ENCODE assay signal across 1 cellular context in the genomic region with DNA sequence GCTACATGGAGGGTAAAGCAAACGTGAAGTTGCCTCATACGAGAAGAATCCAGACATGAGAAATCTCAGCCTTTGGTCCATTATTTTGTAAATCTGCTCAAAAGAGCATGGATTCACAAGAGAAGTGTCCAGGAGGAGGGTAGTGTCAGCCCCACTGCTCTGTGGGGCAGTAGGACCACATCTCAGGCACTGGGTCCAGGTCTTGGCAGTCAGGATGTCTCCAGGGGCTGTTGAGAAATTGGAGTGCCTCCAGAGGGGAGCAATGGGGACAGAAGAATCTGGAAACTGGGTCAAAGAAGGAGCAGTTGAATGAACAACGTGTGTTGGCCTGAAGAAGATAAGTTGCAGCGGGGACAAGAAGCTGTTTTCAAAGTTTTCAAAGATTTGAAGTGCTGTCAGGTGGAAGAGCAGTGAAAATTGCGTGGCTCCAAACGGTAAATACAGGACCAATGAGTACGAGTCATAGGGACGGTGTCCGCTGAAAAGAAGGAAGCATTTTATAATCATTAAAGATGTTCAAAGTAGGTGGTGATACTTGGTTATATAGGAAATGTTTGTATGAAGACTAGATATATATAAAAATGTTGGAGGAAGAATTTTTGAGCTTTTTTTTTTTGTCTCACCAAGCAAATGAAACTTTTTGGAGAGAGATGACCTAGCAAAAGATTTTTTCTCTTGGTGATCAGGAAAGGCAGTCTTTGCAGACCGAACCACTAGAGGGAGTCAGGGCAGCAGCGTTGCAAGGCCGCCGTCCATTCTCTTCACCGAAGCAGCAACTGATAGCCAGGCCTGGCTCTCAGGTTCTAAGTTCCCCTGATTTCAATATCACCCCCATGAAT.
TF ChIP-seq lines count a peak whose summit lies in the region.

No MANE protein-coding gene starts in this region.

TF ChIP-seq in HEK293, 187 proteins besides CTCF, POLR2A, EP300 and RAD21 (continued from another document):
- TF ChIP-seq ZSCAN30 (tag by site-specific recombination; IDR thresholded peaks at IDR 0.05) (peak; percentile 53; the same call in 1 of the 2 replicates), SP3 (tag by site-specific recombination; IDR thresholded peaks at IDR 0.05) (no peak), ZNF654 (tag by site-specific recombination; IDR thresholded peaks at IDR 0.05; ENCODE audit: low read depth) (peak; percentile 77), ZNF184 (tag by site-specific recombination; IDR thresholded peaks at IDR 0.05) (no peak), ZNF626 (tag by site-specific recombination; IDR thresholded peaks at IDR 0.05) (no peak), ZNF629 (tag by site-specific recombination; IDR thresholded peaks at IDR 0.05) (no peak), RBAK (tag by site-specific recombination; IDR thresholded peaks at IDR 0.05) (no peak), ZNF660 (tag by site-specific recombination; IDR thresholded peaks at IDR 0.05) (peak; percentile 96), ZNF354C (tag by site-specific recombination; IDR thresholded peaks at IDR 0.05; ENCODE audit: borderline replicate concordance, low read depth) (no peak), ZNF266 (tag by site-specific recombination; IDR thresholded peaks at IDR 0.05; ENCODE audit: low read depth) (no peak), ZNF239 (tag by site-specific recombination; IDR thresholded peaks at IDR 0.05) (no peak), ZBTB8A (tag by site-specific recombination; IDR thresholded peaks at IDR 0.05) (no peak), ZNF843 (tag by site-specific recombination; IDR thresholded peaks at IDR 0.05) (no peak), ZNF10 (tag by site-specific recombination; IDR thresholded peaks at IDR 0.05) (peak; percentile 92)
- TF ChIP-seq, protein P1, sequence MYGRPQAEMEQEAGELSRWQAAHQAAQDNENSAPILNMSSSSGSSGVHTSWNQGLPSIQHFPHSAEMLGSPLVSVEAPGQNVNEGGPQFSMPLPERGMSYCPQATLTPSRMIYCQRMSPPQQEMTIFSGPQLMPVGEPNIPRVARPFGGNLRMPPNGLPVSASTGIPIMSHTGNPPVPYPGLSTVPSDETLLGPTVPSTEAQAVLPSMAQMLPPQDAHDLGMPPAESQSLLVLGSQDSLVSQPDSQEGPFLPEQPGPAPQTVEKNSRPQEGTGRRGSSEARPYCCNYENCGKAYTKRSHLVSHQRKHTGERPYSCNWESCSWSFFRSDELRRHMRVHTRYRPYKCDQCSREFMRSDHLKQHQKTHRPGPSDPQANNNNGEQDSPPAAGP (tag by site-specific recombination; IDR thresholded peaks at IDR 0.05): no peak
- TF ChIP-seq, protein P2, sequence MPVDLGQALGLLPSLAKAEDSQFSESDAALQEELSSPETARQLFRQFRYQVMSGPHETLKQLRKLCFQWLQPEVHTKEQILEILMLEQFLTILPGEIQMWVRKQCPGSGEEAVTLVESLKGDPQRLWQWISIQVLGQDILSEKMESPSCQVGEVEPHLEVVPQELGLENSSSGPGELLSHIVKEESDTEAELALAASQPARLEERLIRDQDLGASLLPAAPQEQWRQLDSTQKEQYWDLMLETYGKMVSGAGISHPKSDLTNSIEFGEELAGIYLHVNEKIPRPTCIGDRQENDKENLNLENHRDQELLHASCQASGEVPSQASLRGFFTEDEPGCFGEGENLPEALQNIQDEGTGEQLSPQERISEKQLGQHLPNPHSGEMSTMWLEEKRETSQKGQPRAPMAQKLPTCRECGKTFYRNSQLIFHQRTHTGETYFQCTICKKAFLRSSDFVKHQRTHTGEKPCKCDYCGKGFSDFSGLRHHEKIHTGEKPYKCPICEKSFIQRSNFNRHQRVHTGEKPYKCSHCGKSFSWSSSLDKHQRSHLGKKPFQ (tag by site-specific recombination; IDR thresholded peaks at IDR 0.05): no peak
